9 cellular contexts compared by ENCODE assay signal in genomic region chr4:156970501-156971167, GRCh38. TPM values are rescaled to one million over a fixed set of nuclear protein-coding genes. Genes with fewer than 3 reads are reported as not detected.
DNase-seq lines count a peak whose midpoint lies in the region; ATAC-seq, FAIRE-seq and TF ChIP-seq lines count a peak whose summit lies in the region.
"Had no signal": no experiment of that assay in that cellular context is flagged by ENCODE, and none has a peak within 500 bp of the region (broad histone marks: within the 10 kb centered on the region; RNA-seq: fewer than 3 reads in every experiment).

No MANE protein-coding gene starts in this region.

- intact Hi-C loops in sigmoid colon (cut with DNase I) = loop anchor here (2.0 to 10.0 kb wide), 4 partner anchors 74 to 1194 kb away; no protein-coding TSS in a partner anchor

- no peaks in the 10 kb centered on the region for H3K9me3 ChIP-seq in sigmoid colon

- peak overlapping the region; percentile 90 to 94 (median 92) for H3K27ac ChIP-seq in sigmoid colon

- no peaks in the 10 kb centered on the region for H3K36me3 ChIP-seq in sigmoid colon

- TF ChIP-seq POLR2A in sigmoid colon (IDR thresholded peaks at IDR 0.05) = no peak

- no peaks in the 10 kb centered on the region for H3K27me3 ChIP-seq in sigmoid colon

- no peak for ATAC-seq in stimulated activated naive CD8-positive, alpha-beta T cell treated with anti-CD3 and anti-CD28 coated beads, Interleukin-15, Interleukin-2, amounts not matched to agents 100 U/mL and 50 U/mL, for 24 hours

- H3K4me1 ChIP-seq in sigmoid colon = peaks cover 0 to 43% (median 27%) of the 10 kb centered on the region in 4 donors

- TF ChIP-seq CTCF in chondrocyte (IDR thresholded peaks at IDR 0.05) (peak; percentile 77), sigmoid colon (IDR thresholded peaks at IDR 0.05) (peak; percentile 43 to 73 (median 48)), D721Med (IDR thresholded peaks at IDR 0.05; ENCODE audit: insufficient read depth, missing control alignments) (no peak)

- peaks cover 10% of the 10 kb centered on the region for H3K9me3 Mint-ChIP-seq in stimulated activated naive CD8-positive, alpha-beta T cell treated with anti-CD3 and anti-CD28 coated beads, Interleukin-15, Interleukin-2, amounts not matched to agents 100 ng/mL and 50 ng/mL, for 24 hours
- H3K9me3 Mint-ChIP-seq in chondrocyte (ENCODE audit: low read depth) = no peaks in the 10 kb centered on the region

- peak overlapping the region; percentile 63 for H3K4me3 Mint-ChIP-seq in stimulated activated naive CD8-positive, alpha-beta T cell treated with anti-CD3 and anti-CD28 coated beads, Interleukin-15, Interleukin-2, amounts not matched to agents 100 ng/mL and 50 ng/mL, for 24 hours
- H3K4me3 Mint-ChIP-seq in chondrocyte (ENCODE audit: unreplicated experiment) = peak overlapping the region; percentile 82

- TF ChIP-seq EP300 in sigmoid colon (IDR thresholded peaks at IDR 0.05) = no peak

- WGBS in sigmoid colon, 2 donors = 2% methylated on average over 22 of the region's 22 CpGs

- peaks cover 12% of the 10 kb centered on the region for H3K4me1 Mint-ChIP-seq in stimulated activated naive CD8-positive, alpha-beta T cell treated with anti-CD3 and anti-CD28 coated beads, Interleukin-15, Interleukin-2, amounts not matched to agents 100 ng/mL and 50 ng/mL, for 24 hours (ENCODE audit: low read depth)
- peaks cover 74% of the 10 kb centered on the region for H3K4me1 Mint-ChIP-seq in chondrocyte (ENCODE audit: low read depth)

- peaks cover 71% of the 10 kb centered on the region for H3K27me3 Mint-ChIP-seq in stimulated activated naive CD8-positive, alpha-beta T cell treated with anti-CD3 and anti-CD28 coated beads, Interleukin-15, Interleukin-2, amounts not matched to agents 100 ng/mL and 50 ng/mL, for 24 hours
- H3K27me3 Mint-ChIP-seq in chondrocyte (ENCODE audit: low read depth) = no peaks in the 10 kb centered on the region

- FAIRE-seq in D721Med (lab: Jason Lieb, UNC) = no peak
- FAIRE-seq: GM18507 had no signal

- H3K4me3 ChIP-seq in sigmoid colon = peak overlapping the region; percentile 58 to 90 (median 87)

- no peak overlapping the region for H3K27ac Mint-ChIP-seq in stimulated activated naive CD8-positive, alpha-beta T cell treated with anti-CD3 and anti-CD28 coated beads, Interleukin-15, Interleukin-2, amounts not matched to agents 100 ng/mL and 50 ng/mL, for 24 hours
- peak overlapping the region; percentile 92 for H3K27ac Mint-ChIP-seq in chondrocyte (ENCODE audit: unreplicated experiment)

- no peak for DNase-seq in stimulated activated naive CD8-positive, alpha-beta T cell treated with anti-CD3 and anti-CD28 coated beads, Interleukin-15, Interleukin-2, amounts not matched to agents 100 U/mL and 50 U/mL, for 24 hours
- peak; percentile 12 for DNase-seq in NOMO-1 treated with dmso at 0.1 percent for 144 hours (lab: John Stamatoyannopoulos, UW; ENCODE audit: unreplicated experiment)
- peak; percentile 90 for DNase-seq in chondrocyte (ENCODE audit: low spot score)
- peak; percentile 73 for DNase-seq in iris pigment epithelial cell (ENCODE audit: low read depth)
- peak; percentile 87 for DNase-seq in sigmoid colon
- DNase-seq in D721Med (ENCODE audit: insufficient read length, low spot score) = no peak
- DNase-seq in activated naive CD4-positive, alpha-beta T cell treated with Interleukin-2 at 50 U/mL for 16 hours = no peak

- no peaks in the 10 kb centered on the region for H3K36me3 Mint-ChIP-seq in stimulated activated naive CD8-positive, alpha-beta T cell treated with anti-CD3 and anti-CD28 coated beads, Interleukin-15, Interleukin-2, amounts not matched to agents 100 ng/mL and 50 ng/mL, for 24 hours (ENCODE audit: low read depth)
- no peaks in the 10 kb centered on the region for H3K36me3 Mint-ChIP-seq in chondrocyte (ENCODE audit: low read depth)

RNA-seq across cellular contexts. Expression of gene PDGFC, which starts 1.0 kb away (rescaled TPM):
- total RNA-seq in chondrocyte (70.0 to 131 TPM (median 70.9 TPM) in 3 replicates), sigmoid colon (10 to 100 TPM; 21.9 to 44.4 (median 32.0) TPM)
- 1 to 10 TPM; 3.0 to 3.3 (median 3.2) TPM for polyA plus RNA-seq in sigmoid colon

Comparison
In these comparisons a context has a peak if more than half of its experiments do, and no peak if none do; other contexts are left out.
1. DNase-seq: peak in NOMO-1 treated with dmso at 0.1 percent for 144 hours (single experiment), chondrocyte (single experiment), iris pigment epithelial cell (single experiment) and sigmoid colon (single experiment); none in stimulated activated naive CD8-positive, alpha-beta T cell treated with anti-CD3 and anti-CD28 coated beads, Interleukin-15, Interleukin-2, amounts not matched to agents 100 U/mL and 50 U/mL, for 24 hours (single experiment), D721Med (single experiment) and activated naive CD4-positive, alpha-beta T cell treated with Interleukin-2 at 50 U/mL for 16 hours (single experiment).